Comparison of ENCODE assay signal across 15 cellular contexts in the genomic region with DNA sequence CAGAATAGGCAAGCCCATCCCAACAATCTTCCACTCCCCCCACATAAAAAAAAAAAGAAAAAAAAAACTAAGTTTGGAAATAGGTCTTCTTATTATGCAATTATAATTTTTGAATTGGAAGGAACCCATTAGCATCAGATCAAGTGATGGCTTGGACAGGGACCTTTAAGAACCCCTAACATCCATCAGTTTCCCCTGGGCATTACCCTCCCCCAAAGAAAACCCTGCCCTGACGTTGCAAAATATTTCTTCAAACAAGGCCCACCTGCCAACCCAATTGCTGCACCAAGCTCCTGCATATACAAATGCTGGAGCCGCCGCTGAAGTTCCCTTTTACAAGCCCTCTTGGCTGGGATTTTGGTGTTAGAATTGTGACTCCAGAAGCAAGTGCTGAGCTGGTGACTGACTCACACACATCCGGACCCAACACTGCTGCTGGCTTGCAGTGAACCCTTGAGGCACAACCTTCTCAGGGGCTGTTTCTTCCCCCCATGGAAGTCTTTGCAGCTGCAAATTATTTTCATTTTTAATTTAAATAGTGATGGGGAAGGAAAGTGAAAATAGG. TPM values are rescaled to one million over a fixed set of nuclear protein-coding genes. Genes with fewer than 3 reads are reported as not detected.
DNase-seq lines count a peak whose midpoint lies in the region; ATAC-seq and TF ChIP-seq lines count a peak whose summit lies in the region.
"Had no signal": no experiment of that assay in that cellular context is flagged by ENCODE, and none has a peak within 500 bp of the region (broad histone marks: within the 10 kb centered on the region; RNA-seq: fewer than 3 reads in every experiment).

No MANE protein-coding gene starts in this region.

- H3K4me1 Mint-ChIP-seq in activated CD8-positive, alpha-beta memory T cell treated with anti-CD3 and anti-CD28 coated beads, Interleukin-2, amount 10 ng/mL, durations not matched to agents 7 days and 5 days: no peaks in the 10 kb centered on the region
- H3K4me1 Mint-ChIP-seq: activated B cell treated with CpG ODN at 0.5 μM for 24 hours, naive B cell had no signal

- H2BK15ac ChIP-seq in mesendoderm (replicated peaks; ENCODE audit: low read depth): no peak overlapping the region

- H2BK5ac ChIP-seq in mesendoderm (ENCODE audit: low read length): no peak overlapping the region

- intact Hi-C loops in body of pancreas (cut with DNase I): no loop called here
- intact Hi-C loops in right cardiac atrium (cut with DNase I): loop anchor here in 1 of 4 donors (10.0 kb wide), 1 partner anchor 51 kb away; no protein-coding TSS in a partner anchor
- intact Hi-C loops in vagina (cut with DNase I): no loop called here

- WGBS in body of pancreas, 2 donors: 62 to 73% methylated on average over 4 of the region's 4 CpGs
- 35% methylated on average over 4 of the region's 4 CpGs for WGBS in right cardiac atrium
- no CpG with 5 or more reads among the region's 4 CpGs for WGBS in mesendoderm (ENCODE audit: extremely low coverage, insufficient coverage, low lambda C conversion rate)

- H3K4me1 ChIP-seq in body of pancreas (peaks cover 2% of the 10 kb centered on the region), right cardiac atrium (ENCODE audit: control insufficient read depth, insufficient read depth, low read length) (peaks cover 27% of the 10 kb centered on the region), vagina (peaks cover 8% of the 10 kb centered on the region), mesendoderm (ENCODE audit: control insufficient read depth, low read depth, low read length) (no peaks in the 10 kb centered on the region)

- TF ChIP-seq POLR2A in body of pancreas (IDR thresholded peaks at IDR 0.05): no peak
- TF ChIP-seq POLR2A in vagina (IDR thresholded peaks at IDR 0.05): no peak

- no peak overlapping the region for H3K4me3 ChIP-seq in body of pancreas
- no peak overlapping the region for H3K4me3 ChIP-seq in right cardiac atrium (ENCODE audit: low read length)
- no peak overlapping the region for H3K4me3 ChIP-seq in vagina
- H3K4me3 ChIP-seq in mesendoderm (ENCODE audit: low read length): no peak overlapping the region
- H3K4me3 ChIP-seq: cardiac muscle cell, transverse colon had no signal

- H3K79me1 ChIP-seq in mesendoderm (ENCODE audit: low read length): no peaks in the 10 kb centered on the region

- no peaks in the 10 kb centered on the region for H3K9me3 ChIP-seq in body of pancreas
- H3K9me3 ChIP-seq in right cardiac atrium (ENCODE audit: control insufficient read depth, low read length): no peaks in the 10 kb centered on the region
- no peaks in the 10 kb centered on the region for H3K9me3 ChIP-seq in vagina
- H3K9me3 ChIP-seq: transverse colon had no signal

- H3K4ac ChIP-seq in mesendoderm (ENCODE audit: low read depth, low read length): no peak overlapping the region

- no peak overlapping the region for H4K5ac ChIP-seq in mesendoderm (ENCODE audit: low read length)

- H3K27me3 Mint-ChIP-seq in activated CD8-positive, alpha-beta memory T cell treated with anti-CD3 and anti-CD28 coated beads, Interleukin-2, amount 10 ng/mL, durations not matched to agents 7 days and 5 days: no peaks in the 10 kb centered on the region

- H4K8ac ChIP-seq in mesendoderm (ENCODE audit: low read depth, low read length): no peak overlapping the region

- no peaks in the 10 kb centered on the region for H3K79me2 ChIP-seq in mesendoderm (ENCODE audit: control insufficient read depth, insufficient read depth, low read length)

- TF ChIP-seq CTCF in body of pancreas (IDR thresholded peaks at IDR 0.05): no peak
- TF ChIP-seq CTCF in vagina (IDR thresholded peaks at IDR 0.05): no peak

- ATAC-seq in activated CD8-positive, alpha-beta memory T cell treated with anti-CD3 and anti-CD28 coated beads, Interleukin-2, amount 10 ng/mL, durations not matched to agents 7 days and 5 days: no peak
- ATAC-seq in body of pancreas: peak; percentile 21
- peak; percentile 43 to 45 for ATAC-seq in right cardiac atrium
- ATAC-seq in HG03097 (IDR thresholded peaks at IDR 0.05; ENCODE audit: low FRiP score, unreplicated experiment): no peak

- no peak overlapping the region for H2BK120ac ChIP-seq in mesendoderm (ENCODE audit: low read depth, low read length)

- H3K36me3 ChIP-seq in body of pancreas (replicated peaks in 1 of 2; ENCODE audit: insufficient read depth in 1 of 2, low read depth in 2 of 2): no peaks in the 10 kb centered on the region
- H3K36me3 ChIP-seq in vagina: no peaks in the 10 kb centered on the region
- H3K36me3 ChIP-seq in mesendoderm (ENCODE audit: control insufficient read depth, insufficient read depth, low read length): no peaks in the 10 kb centered on the region
- H3K36me3 ChIP-seq: cardiac muscle cell, transverse colon had no signal

- H3K56ac ChIP-seq in mesendoderm (ENCODE audit: low read length): no peak overlapping the region

- CTCF ChIA-PET in activated CD8-positive, alpha-beta memory T cell treated with anti-CD3 and anti-CD28 coated beads, Interleukin-2, amount 10 ng/mL, durations not matched to agents 7 days and 5 days (lab: Charles Lee): interaction anchor here (1.0 to 1.4 kb wide), 2 partner anchors 54 to 74 kb away, joined by 3 read pairs; a partner anchor contains a TSS

- H3K9ac ChIP-seq in mesendoderm (ENCODE audit: low read length): no peak overlapping the region

- no peaks in the 10 kb centered on the region for H3K9me3 Mint-ChIP-seq in activated CD8-positive, alpha-beta memory T cell treated with anti-CD3 and anti-CD28 coated beads, Interleukin-2, amount 10 ng/mL, durations not matched to agents 7 days and 5 days (ENCODE audit: low read depth)
- H3K9me3 Mint-ChIP-seq: activated B cell treated with CpG ODN at 0.5 μM for 24 hours had no signal

- no peaks in the 10 kb centered on the region for H3K27me3 ChIP-seq in body of pancreas
- H3K27me3 ChIP-seq in right cardiac atrium (ENCODE audit: control insufficient read depth, insufficient read depth): no peaks in the 10 kb centered on the region
- no peaks in the 10 kb centered on the region for H3K27me3 ChIP-seq in vagina
- no peaks in the 10 kb centered on the region for H3K27me3 ChIP-seq in mesendoderm (ENCODE audit: insufficient read depth, low read length, poor library complexity)
- H3K27me3 ChIP-seq: cardiac muscle cell, transverse colon had no signal

- H2AK5ac ChIP-seq in mesendoderm (ENCODE audit: low read length): no peak overlapping the region

- no peak overlapping the region for H3K23ac ChIP-seq in mesendoderm (ENCODE audit: low read length)

- no peak overlapping the region for H3K27ac ChIP-seq in body of pancreas
- peak overlapping the region; percentile 87 for H3K27ac ChIP-seq in right cardiac atrium (ENCODE audit: low read length)
- peak overlapping the region; percentile 42 for H3K27ac ChIP-seq in vagina
- no peak overlapping the region for H3K27ac ChIP-seq in mesendoderm (ENCODE audit: low read depth, low read length)
- H3K27ac ChIP-seq: cardiac muscle cell had no signal

- no peak overlapping the region for H3K27ac Mint-ChIP-seq in activated CD8-positive, alpha-beta memory T cell treated with anti-CD3 and anti-CD28 coated beads, Interleukin-2, amount 10 ng/mL, durations not matched to agents 7 days and 5 days
- H3K27ac Mint-ChIP-seq: activated B cell treated with CpG ODN at 0.5 μM for 24 hours, naive B cell had no signal

- no peak overlapping the region for H3K4me3 Mint-ChIP-seq in activated CD8-positive, alpha-beta memory T cell treated with anti-CD3 and anti-CD28 coated beads, Interleukin-2, amount 10 ng/mL, durations not matched to agents 7 days and 5 days
- H3K4me3 Mint-ChIP-seq: activated B cell treated with CpG ODN at 0.5 μM for 24 hours, naive B cell had no signal

- no peaks in the 10 kb centered on the region for H3K36me3 Mint-ChIP-seq in activated CD8-positive, alpha-beta memory T cell treated with anti-CD3 and anti-CD28 coated beads, Interleukin-2, amount 10 ng/mL, durations not matched to agents 7 days and 5 days
- H3K36me3 Mint-ChIP-seq: naive B cell had no signal

- no peak overlapping the region for H3K4me2 ChIP-seq in mesendoderm (ENCODE audit: low read length)

- peak; percentile 21 for DNase-seq in activated CD8-positive, alpha-beta memory T cell treated with anti-CD3 and anti-CD28 coated beads, Interleukin-2, amount 10 ng/mL, durations not matched to agents 7 days and 5 days
- no peak for DNase-seq in activated CD8-positive, alpha-beta memory T cell treated with anti-CD3 and anti-CD28 coated beads for 24 hours
- DNase-seq in body of pancreas (peak in 2 of 4 donors; percentile 30 to 39), right cardiac atrium (peak; percentile 74 to 84 (median 79)), vagina (ENCODE audit: extremely low spot score in 2 of 2) (peak in 1 of 2 donors; percentile 96), NCI-H1417 (lab: John Stamatoyannopoulos, UW) (no peak), mesendoderm (no peak)
- DNase-seq: activated B cell treated with CpG ODN at 0.5 μM for 24 hours; activated CD8-positive, alpha-beta memory T cell treated with anti-CD3 and anti-CD28 coated beads, Interleukin-2, amount 50 U/mL, for 48 hours; activated naive CD4-positive, alpha-beta T cell treated with anti-CD3 and anti-CD28 coated beads, Interleukin-2, amount 50 U/mL, for 16 hours; glutamatergic neuron; naive B cell; transverse colon had no signal

- no peak overlapping the region for H3K18ac ChIP-seq in mesendoderm (ENCODE audit: low read length)

RNA-seq across cellular contexts. Expression of a gene that starts 56.1 kb away (rescaled TPM):
- not detected for total RNA-seq in activated CD8-positive, alpha-beta memory T cell treated with anti-CD3 and anti-CD28 coated beads, Interleukin-2, amount 10 ng/mL, durations not matched to agents 7 days and 5 days
- 1 to 10 TPM; 2.9 to 5.9 TPM for total RNA-seq in body of pancreas
- 10 to 100 TPM; 36.9 to 59.7 (median 42.7) TPM for total RNA-seq in right cardiac atrium
- polyA plus RNA-seq in right cardiac atrium: 26.2 TPM
- total RNA-seq in vagina: 14.7 TPM
- 2.1 TPM for polyA plus RNA-seq in mesendoderm (2013, experiment 1 of 2)
- 1.8 TPM for polyA plus RNA-seq in mesendoderm (2013, experiment 2 of 2)
- total RNA-seq: activated B cell treated with CpG ODN at 0.5 μM for 24 hours had no signal

Comparison
In these comparisons a context has a peak if more than half of its experiments do, and no peak if none do; other contexts are left out.
1. DNase-seq: peak in activated CD8-positive, alpha-beta memory T cell treated with anti-CD3 and anti-CD28 coated beads, Interleukin-2, amount 10 ng/mL, durations not matched to agents 7 days and 5 days (single experiment) and right cardiac atrium (3 of 3); none in activated CD8-positive, alpha-beta memory T cell treated with anti-CD3 and anti-CD28 coated beads for 24 hours (single experiment), NCI-H1417 (0 of 3) and mesendoderm (single experiment).
2. ATAC-seq: peak in body of pancreas (single experiment) and right cardiac atrium (2 of 2); none in activated CD8-positive, alpha-beta memory T cell treated with anti-CD3 and anti-CD28 coated beads, Interleukin-2, amount 10 ng/mL, durations not matched to agents 7 days and 5 days (single experiment) and HG03097 (single experiment).
3. H3K27ac ChIP-seq: peak in right cardiac atrium (single experiment) and vagina (single experiment); none in body of pancreas (0 of 4) and mesendoderm (single experiment).